ENCODE assay signal across 8 cellular contexts in genomic region chr7:66739477-66739876, GRCh38. TPM values are rescaled to one million over a fixed set of nuclear protein-coding genes. Genes with fewer than 3 reads are reported as not detected.
DNase-seq lines count a peak whose midpoint lies in the region; ATAC-seq and TF ChIP-seq lines count a peak whose summit lies in the region.

No MANE protein-coding gene starts in this region.

- intact Hi-C loops in PC-3 (cut with micrococcal nuclease): no loop called here
- intact Hi-C loops in psoas muscle (cut with DNase I): loop anchor here (5.0 kb wide), 2 partner anchors 42 to 52 kb away; no protein-coding TSS in a partner anchor

- CTCF ChIA-PET in PC-3 (lab: Charles Lee): no interaction called here

- no peaks in the 10 kb centered on the region for H3K9me2 ChIP-seq in PC-3 (replicated peaks; ENCODE audit: low read length)

- ATAC-seq in PC-3 (no peak), psoas muscle (no peak), HG02763 (IDR thresholded peaks at IDR 0.05; ENCODE audit: unreplicated experiment) (no peak)

- H3K4me2 ChIP-seq in PC-3 (ENCODE audit: low read length): peak overlapping the region; percentile 90

- H3K36me3 ChIP-seq in GM06990 (ENCODE audit: control insufficient read depth, insufficient read depth, low read length) (peaks cover 4% of the 10 kb centered on the region), PC-3 (ENCODE audit: low read depth, low read length) (0 out of 2 replicates have a peak, but pooled peaks cover 4% of the 10 kb centered on the region), psoas muscle (ENCODE audit: insufficient read depth in 1 of 2, low read depth in 1 of 2) (no peaks in the 10 kb centered on the region)

- H3K4me3 ChIP-seq in GM06990 (replicated peaks; ENCODE audit: low read depth, low read length) (peak overlapping the region; percentile 93), PC-3 (ENCODE audit: low read length) (peak overlapping the region; percentile 100), epithelial cell of proximal tubule (ENCODE audit: low read depth, low read length) (peak overlapping the region; percentile 98), psoas muscle (peak overlapping the region; percentile 100)

- BruUV-seq in PC-3 (replicated peaks; lab: Mats Ljungman, UMichigan): no TSS peak

- H3K9ac ChIP-seq in PC-3 (ENCODE audit: low read length): peak overlapping the region; percentile 92; the same call in 1 of the 2 replicates

- no peaks in the 10 kb centered on the region for H4K20me1 ChIP-seq in PC-3 (ENCODE audit: low read length)

- H3K9me3 ChIP-seq in PC-3 (ENCODE audit: low read length): no peaks in the 10 kb centered on the region
- peaks cover 6% of the 10 kb centered on the region for H3K9me3 ChIP-seq in psoas muscle

- no peak for TF ChIP-seq CTCF in GM06990 (IDR thresholded peaks at IDR 0.05; ENCODE audit: insufficient read depth, low read length, poor library complexity, severe bottlenecking)
- no peak for TF ChIP-seq CTCF in PC-3 (conservative IDR thresholded peaks at IDR 0.05; ENCODE audit: low read depth, low read length)
- TF ChIP-seq CTCF in epithelial cell of proximal tubule (conservative IDR thresholded peaks at IDR 0.05; ENCODE audit: low read depth, low read length): no peak
- no peak for TF ChIP-seq CTCF in psoas muscle (IDR thresholded peaks at IDR 0.05)

- H3K4me1 ChIP-seq in PC-3 (ENCODE audit: insufficient read depth, low read length) (peaks cover 12% of the 10 kb centered on the region; the same call in 1 of the 2 replicates), psoas muscle (peaks cover 14% of the 10 kb centered on the region)

- POLR2A ChIA-PET in PC-3 (lab: Charles Lee; ENCODE audit: unreplicated experiment): interaction anchor here (0.6 kb wide), 1 partner anchor 138 kb away, joined by 15 read pairs; no protein-coding TSS in a partner anchor

- no peaks in the 10 kb centered on the region for H3F3A ChIP-seq in PC-3 (ENCODE audit: low read length, unreplicated experiment)

- WGBS in psoas muscle, 3 donors: 79 to 87% (median 80%) methylated on average over 14 of the region's 14 CpGs

- H3K79me2 ChIP-seq in PC-3 (ENCODE audit: low read length): peaks cover 53% of the 10 kb centered on the region

- no peak for DNase-seq in GM06990 (ENCODE audit: extremely low read depth, insufficient read length)
- no peak for DNase-seq in PC-3
- no peak for DNase-seq in epithelial cell of proximal tubule (ENCODE audit: low read depth)
- DNase-seq in psoas muscle: no peak
- DNase-seq in mucosa of gallbladder (ENCODE audit: low spot score): no peak
- DNase-seq in NCI-H1105 treated with DMSO at 0.1 percent for 48 hours (lab: John Stamatoyannopoulos, UW): no peak
- no peak for DNase-seq in activated CD4-positive, CD25-positive, alpha-beta regulatory T cell (lab: John Stamatoyannopoulos, UW)

- H2AFZ ChIP-seq in PC-3 (ENCODE audit: low read length): no peak overlapping the region

- H3K27me3 ChIP-seq in GM06990 (replicated peaks; ENCODE audit: control insufficient read depth, insufficient read depth, low read length) (no peaks in the 10 kb centered on the region), PC-3 (ENCODE audit: low read length) (no peaks in the 10 kb centered on the region), psoas muscle (ENCODE audit: insufficient read depth in 3 of 3, low read length in 2 of 3) (no peaks in the 10 kb centered on the region)

- no peak overlapping the region for H3K27ac ChIP-seq in PC-3 (ENCODE audit: low read length)
- peak overlapping the region; percentile 99 for H3K27ac ChIP-seq in psoas muscle

RNA-seq across cellular contexts. Expression of gene RABGEF1, which starts 1.1 kb away (rescaled TPM):
- total RNA-seq in PC-3 (2014; rRNA removed): 19.8 and 20.8 TPM in 2 replicates
- 19.2 and 20.5 TPM in 2 replicates for total RNA-seq in epithelial cell of proximal tubule
- 10 to 100 TPM; 18.1 to 20.3 (median 18.6) TPM for total RNA-seq in psoas muscle
- 10 to 100 TPM; 12.0 to 23.2 (median 19.5) TPM for polyA plus RNA-seq in psoas muscle
- total RNA-seq in mucosa of gallbladder: 23.2 TPM
